In the genomic region with DNA sequence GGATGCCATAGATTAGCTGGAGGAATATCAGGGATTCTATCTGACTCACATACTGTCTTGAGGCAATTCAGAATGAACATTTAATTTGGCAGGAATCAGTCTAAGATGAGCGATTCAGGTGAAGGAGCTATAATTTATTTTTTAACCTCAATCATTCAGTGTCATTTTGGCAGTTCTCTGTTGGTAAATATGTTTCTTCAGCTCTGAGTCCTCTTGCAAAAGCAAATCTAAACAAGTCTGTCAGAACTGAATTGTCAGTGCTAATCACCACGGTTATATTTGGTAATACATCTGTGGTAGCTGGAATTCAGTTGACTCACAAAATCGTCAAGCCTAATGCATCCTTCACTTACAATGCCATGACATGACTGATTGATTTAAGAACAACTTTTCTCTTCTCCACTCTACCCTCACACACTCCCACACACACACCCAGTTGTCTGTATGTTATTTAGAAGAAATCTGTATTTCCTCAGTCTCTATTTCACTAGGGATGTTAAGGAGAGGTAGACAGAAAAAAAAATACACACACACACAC, we compare ENCODE assay signal across 14 cellular contexts.
"Had no signal": no experiment of that assay in that cellular context is flagged by ENCODE, and none has a peak within 500 bp of the region (broad histone marks: within the 10 kb centered on the region; RNA-seq: fewer than 3 reads in every experiment).

No MANE protein-coding gene starts in this region.

- H3K27ac ChIP-seq: esophagus squamous epithelium, psoas muscle, spleen, testis, upper lobe of right lung had no signal

- DNase-seq: activated CD4-positive, alpha-beta memory T cell treated with anti-CD3 and anti-CD28 coated beads, Interleukin-2, amount 10 ng/mL, durations not matched to agents 7 days and 5 days; activated CD4-positive, alpha-beta T cell treated with anti-CD3 and anti-CD28 coated beads for 4 hours; activated naive CD4-positive, alpha-beta T cell treated with anti-CD3 and anti-CD28 coated beads, Interleukin-2, amount 10 ng/mL, durations not matched to agents 7 days and 5 days; activated T-cell treated with anti-CD3 and anti-CD28 coated beads, Interleukin-2, amount 50 U/mL, for 24 hours; esophagus squamous epithelium; foreskin fibroblast; kidney glomerular epithelial cell; psoas muscle; spleen; stimulated activated naive CD8-positive, alpha-beta T cell treated with anti-CD3 and anti-CD28 coated beads, Interleukin-15, amount 100 ng/mL, for 72 hours; T-helper 17 cell; testis; upper lobe of right lung had no signal

- ATAC-seq: psoas muscle; sciatic nerve; stimulated activated naive CD8-positive, alpha-beta T cell treated with anti-CD3 and anti-CD28 coated beads, Interleukin-15, amount 100 ng/mL, for 72 hours; T-helper 17 cell; upper lobe of right lung had no signal

- H3K4me1 ChIP-seq: esophagus squamous epithelium, psoas muscle, spleen, testis, upper lobe of right lung had no signal

- H3K27me3 ChIP-seq: esophagus squamous epithelium, spleen, testis, upper lobe of right lung had no signal

- H3K9me3 ChIP-seq: esophagus squamous epithelium, psoas muscle, testis, upper lobe of right lung had no signal

- H3K4me3 ChIP-seq: esophagus squamous epithelium, psoas muscle, spleen, testis, upper lobe of right lung had no signal

- H3K36me3 ChIP-seq: esophagus squamous epithelium, spleen, upper lobe of right lung had no signal
